Comparison of ENCODE assay signal across 14 cellular contexts in genomic region chr14:51216602-51217001, GRCh38. TPM values are rescaled to one million over a fixed set of nuclear protein-coding genes. Genes with fewer than 3 reads are reported as not detected.
DNase-seq lines count a peak whose midpoint lies in the region; ATAC-seq and TF ChIP-seq lines count a peak whose summit lies in the region.
"Had no signal": no experiment of that assay in that cellular context is flagged by ENCODE, and none has a peak within 500 bp of the region (broad histone marks: within the 10 kb centered on the region; RNA-seq: fewer than 3 reads in every experiment).

No MANE protein-coding gene starts in this region.

- H3K4me3 ChIP-seq in SK-N-SH (ENCODE audit: low read depth in 2 of 2, low read length in 1 of 2): no peak overlapping the region
- no peak overlapping the region for H3K4me3 ChIP-seq in neural cell (ENCODE audit: low read length)
- H3K4me3 ChIP-seq: BLaER1 had no signal

- DNase-seq in NCI-H1694 treated with DMSO at 0.1 percent for 48 hours (lab: John Stamatoyannopoulos, UW) (peak; percentile 10), NCI-H1694 (lab: John Stamatoyannopoulos, UW) (no peak), SK-N-SH (no peak)
- DNase-seq in stimulated activated CD4-positive, alpha-beta T cell treated with anti-CD3 and anti-CD28 coated beads, Interleukin-12 subunit alpha, Interleukin-12 subunit beta, amount 100 ng/mL, for 4 hours: no peak
- DNase-seq: 8988T; AML-193; Caco-2; CD8-positive, alpha-beta memory T cell; GOT3; H9 had no signal

- no peak for TF ChIP-seq EP300 in SK-N-SH (IDR thresholded peaks at IDR 0.05; ENCODE audit: borderline replicate concordance in 1 of 2, low read depth in 1 of 2, low read length in 1 of 2)
- TF ChIP-seq EP300 in neural cell (conservative IDR thresholded peaks at IDR 0.05; ENCODE audit: poor library complexity, severe bottlenecking): no peak

- 96% methylated on average over 1 of the region's 1 CpG for WGBS in SK-N-SH (ENCODE audit: low lambda C conversion rate)

- TF ChIP-seq CTCF in SK-N-SH (IDR thresholded peaks at IDR 0.05) (peak; percentile 16; the same call in 1 of the 2 replicates), neural cell (IDR thresholded peaks at IDR 0.05; ENCODE audit: poor library complexity, severe bottlenecking) (no peak)

- ATAC-seq in SK-N-SH treated with all-trans-retinoic acid at 6 μM for 48 hours: no peak
- no peak for ATAC-seq in GM21786 (IDR thresholded peaks at IDR 0.05; ENCODE audit: unreplicated experiment)

- H3K9me2 ChIP-seq in SK-N-SH (no peaks in the 10 kb centered on the region), neural cell (ENCODE audit: insufficient read depth, low read length) (no peaks in the 10 kb centered on the region)

- TF ChIP-seq RAD21 in SK-N-SH (IDR thresholded peaks at IDR 0.05; ENCODE audit: low read length) (peak; percentile 25; the same call in 1 of the 2 replicates), neural cell (conservative IDR thresholded peaks at IDR 0.05) (peak; percentile 24)

- CTCF ChIA-PET in SK-N-SH (lab: Yijun Ruan, JAX): interaction anchor here (3.5 to 3.9 kb wide), 2 partner anchors 258 to 262 kb away, joined by 11 to 23 read pairs; no protein-coding TSS in a partner anchor

- H3K79me2 ChIP-seq in SK-N-SH (ENCODE audit: insufficient read depth) (no peaks in the 10 kb centered on the region), neural cell (replicated peaks; ENCODE audit: insufficient read depth, low read length) (no peaks in the 10 kb centered on the region)

- no peak overlapping the region for H3K4me2 ChIP-seq in SK-N-SH
- no peak overlapping the region for H3K4me2 ChIP-seq in neural cell (ENCODE audit: low read length)
- H3K4me2 ChIP-seq: BLaER1 had no signal

- H3K27ac ChIP-seq in SK-N-SH (ENCODE audit: low read depth in 2 of 2, low read length in 1 of 2) (no peak overlapping the region), neural cell (ENCODE audit: low read length) (no peak overlapping the region)
- H3K27ac ChIP-seq: BLaER1 had no signal

- POLR2A ChIA-PET in SK-N-SH (lab: Yijun Ruan, JAX): no interaction called here

- H3K27me3 ChIP-seq in SK-N-SH (ENCODE audit: insufficient read depth) (no peaks in the 10 kb centered on the region), neural cell (ENCODE audit: insufficient read depth, low read depth, low read length) (no peaks in the 10 kb centered on the region)
- H3K27me3 ChIP-seq: BLaER1 had no signal

- no peaks in the 10 kb centered on the region for H3K4me1 ChIP-seq in SK-N-SH (ENCODE audit: control insufficient read depth in 1 of 2, insufficient read depth in 2 of 2, low read depth in 1 of 2, low read length in 1 of 2)
- H3K4me1 ChIP-seq: BLaER1, Caco-2 had no signal

- H4K20me1 ChIP-seq in SK-N-SH (ENCODE audit: insufficient read depth): no peaks in the 10 kb centered on the region
- no peaks in the 10 kb centered on the region for H4K20me1 ChIP-seq in neural cell (ENCODE audit: insufficient read depth)
- H4K20me1 ChIP-seq: BLaER1 had no signal

- no peaks in the 10 kb centered on the region for H3K9me3 ChIP-seq in SK-N-SH
- no peaks in the 10 kb centered on the region for H3K9me3 ChIP-seq in neural cell (ENCODE audit: low read length)
- H3K9me3 ChIP-seq: Caco-2 had no signal

- H3K36me3 ChIP-seq in SK-N-SH (replicated peaks in 1 of 2; ENCODE audit: control insufficient read depth in 1 of 2, insufficient read depth in 2 of 2, low read length in 1 of 2) (no peaks in the 10 kb centered on the region), neural cell (ENCODE audit: insufficient read depth, low read length) (no peaks in the 10 kb centered on the region)
- H3K36me3 ChIP-seq: BLaER1 had no signal

- H3K9ac ChIP-seq in SK-N-SH: no peak overlapping the region
- H3K9ac ChIP-seq in neural cell (ENCODE audit: low read length): no peak overlapping the region
- H3K9ac ChIP-seq: BLaER1 had no signal

- H3F3A ChIP-seq in SK-N-SH (replicated peaks; ENCODE audit: insufficient read depth) (no peaks in the 10 kb centered on the region), neural cell (ENCODE audit: insufficient read depth, low read length, poor library complexity, severe bottlenecking) (no peaks in the 10 kb centered on the region)

- H2AFZ ChIP-seq in SK-N-SH (ENCODE audit: low read depth) (no peak overlapping the region), neural cell (ENCODE audit: low read depth, low read length) (no peak overlapping the region)

TF ChIP-seq in SK-N-SH, 30 proteins besides CTCF, POLR2A, EP300 and RAD21:
- TF ChIP-seq MEF2A (IDR thresholded peaks at IDR 0.05; ENCODE audit: borderline replicate concordance, low read depth) (no peak), GABPA (IDR thresholded peaks at IDR 0.05; ENCODE audit: low read depth) (no peak), USF2 (IDR thresholded peaks at IDR 0.05; ENCODE audit: borderline replicate concordance, low read depth, low read length) (no peak), NFIC (IDR thresholded peaks at IDR 0.05; ENCODE audit: borderline replicate concordance) (no peak), TEAD4 (IDR thresholded peaks at IDR 0.05; ENCODE audit: borderline replicate concordance, insufficient read depth) (no peak), POLR2AphosphoS5 (IDR thresholded peaks at IDR 0.05; ENCODE audit: low read depth, low read length) (no peak), MXI1 (IDR thresholded peaks at IDR 0.05; ENCODE audit: low read depth, low read length) (no peak), SMC3 (IDR thresholded peaks at IDR 0.05; ENCODE audit: low read depth, low read length) (no peak)

TF ChIP-seq in SK-N-SH treated with all-trans-retinoic acid at 6 μM for 48 hours, 23 proteins besides CTCF, POLR2A, EP300 and RAD21:
- TF ChIP-seq, protein P1, sequence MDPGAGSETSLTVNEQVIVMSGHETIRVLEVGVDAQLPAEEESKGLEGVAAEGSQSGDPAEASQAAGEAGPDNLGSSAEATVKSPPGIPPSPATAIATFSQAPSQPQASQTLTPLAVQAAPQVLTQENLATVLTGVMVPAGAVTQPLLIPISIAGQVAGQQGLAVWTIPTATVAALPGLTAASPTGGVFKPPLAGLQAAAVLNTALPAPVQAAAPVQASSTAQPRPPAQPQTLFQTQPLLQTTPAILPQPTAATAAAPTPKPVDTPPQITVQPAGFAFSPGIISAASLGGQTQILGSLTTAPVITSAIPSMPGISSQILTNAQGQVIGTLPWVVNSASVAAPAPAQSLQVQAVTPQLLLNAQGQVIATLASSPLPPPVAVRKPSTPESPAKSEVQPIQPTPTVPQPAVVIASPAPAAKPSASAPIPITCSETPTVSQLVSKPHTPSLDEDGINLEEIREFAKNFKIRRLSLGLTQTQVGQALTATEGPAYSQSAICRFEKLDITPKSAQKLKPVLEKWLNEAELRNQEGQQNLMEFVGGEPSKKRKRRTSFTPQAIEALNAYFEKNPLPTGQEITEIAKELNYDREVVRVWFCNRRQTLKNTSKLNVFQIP (CRISPR knock-in tag; IDR thresholded peaks at IDR 0.05; ENCODE audit: borderline replicate concordance, low read depth): no peak
- TF ChIP-seq ARNTL (CRISPR knock-in tag; IDR thresholded peaks at IDR 0.05; ENCODE audit: borderline replicate concordance, low read depth) (no peak), ZFP30 (CRISPR knock-in tag; IDR thresholded peaks at IDR 0.05) (no peak), GLIS3 (CRISPR knock-in tag; IDR thresholded peaks at IDR 0.05) (no peak)
TF ChIP-seq in SK-N-SH treated with all-trans-retinoic acid at 6 μM for 48 hours: peak in this region for 0.

TF ChIP-seq in neural cell, 6 proteins besides CTCF, POLR2A, EP300 and RAD21:
- TF ChIP-seq MXI1 (conservative IDR thresholded peaks at IDR 0.05; ENCODE audit: poor library complexity, severe bottlenecking) (no peak), SMC3 (conservative IDR thresholded peaks at IDR 0.05; ENCODE audit: poor library complexity) (no peak), TAF1 (IDR thresholded peaks at IDR 0.05; ENCODE audit: low read depth) (no peak), EZH2 (IDR thresholded peaks at IDR 0.05; ENCODE audit: borderline replicate concordance, insufficient read depth, low read length, poor library complexity, severe bottlenecking) (no peak)

RNA-seq across cellular contexts. Expression of gene TMX1, which starts 23.4 kb away (rescaled TPM):
- 16.1 and 16.8 TPM in 2 replicates for polyA plus RNA-seq in SK-N-SH (2012; rRNA removed)
- polyA plus RNA-seq in SK-N-SH (2012; cell fraction: cytosol; rRNA removed): 23.1 and 24.6 TPM in 2 replicates
- polyA plus RNA-seq in SK-N-SH (2012; cell fraction: nucleus; rRNA removed): 4.1 and 6.8 TPM in 2 replicates
- 17.7 and 25.3 TPM in 2 replicates for polyA plus RNA-seq in neural cell
- 21.2 and 24.0 TPM in 2 replicates for polyA minus RNA-seq in neural cell
